ENCODE assay signal across 17 cellular contexts in the genomic region with DNA sequence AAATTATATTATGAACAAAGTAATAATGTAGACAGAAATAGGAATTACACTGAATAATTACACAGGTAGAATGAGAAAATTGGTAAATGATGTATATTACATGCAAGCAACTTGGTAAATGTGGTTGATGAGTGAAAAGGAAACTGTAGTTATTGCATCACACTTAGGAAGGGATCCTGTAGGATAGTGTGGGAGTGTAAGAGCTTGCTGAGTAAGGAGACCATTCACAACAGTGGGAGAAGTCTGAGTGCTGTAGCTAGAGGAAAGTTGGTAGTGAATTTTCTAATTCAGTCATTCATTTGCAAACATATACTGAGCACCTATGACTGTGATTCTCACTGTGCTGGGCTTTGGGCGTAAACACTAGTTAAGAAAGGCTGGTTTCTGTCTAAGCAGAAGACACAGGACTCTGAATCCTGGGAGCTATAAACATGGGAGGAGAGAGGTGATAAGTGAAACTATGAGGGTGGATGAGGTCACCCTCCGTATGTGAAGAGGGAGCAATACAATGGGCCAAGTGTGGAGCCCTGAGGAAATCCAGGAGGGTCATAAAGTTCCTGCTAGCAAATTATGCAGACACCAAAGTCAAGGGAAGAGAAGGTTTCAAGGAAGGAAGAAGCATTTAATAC. TPM values are rescaled to one million over a fixed set of nuclear protein-coding genes. Genes with fewer than 3 reads are reported as not detected.
A peak's percentile ranks its signal among the peaks of the same experiment; 100 is the strongest.
DNase-seq lines count a peak whose midpoint lies in the region; ATAC-seq, FAIRE-seq and TF ChIP-seq lines count a peak whose summit lies in the region.
"Had no signal": no experiment of that assay in that cellular context is flagged by ENCODE, and none has a peak within 500 bp of the region (broad histone marks: within the 10 kb centered on the region; RNA-seq: fewer than 3 reads in every experiment).

No MANE protein-coding gene starts in this region.

- H3K9ac ChIP-seq in mammary epithelial cell (ENCODE audit: insufficient read depth, low read length) = no peak overlapping the region

- intact Hi-C loops in mammary epithelial cell (cut with micrococcal nuclease) (no loop called here), left lung (cut with DNase I) (no loop called here), A673 (cut with micrococcal nuclease; ENCODE audit: unreplicated experiment) (no loop called here)

- H3K4me1 ChIP-seq in mammary epithelial cell (ENCODE audit: insufficient read depth, low read length) (peaks cover 28% of the 10 kb centered on the region), left lung (peaks cover 0 to 11% of the 10 kb centered on the region in 2 donors), A673 (ENCODE audit: insufficient read depth, low read length, poor library complexity, severe bottlenecking) (no peaks in the 10 kb centered on the region)

- no peaks in the 10 kb centered on the region for H3K79me2 ChIP-seq in mammary epithelial cell (ENCODE audit: insufficient read depth, low read length)

- H3K27me3 ChIP-seq in mammary epithelial cell (ENCODE audit: insufficient read depth, low read length) (no peaks in the 10 kb centered on the region), left lung (peaks cover 0 to 5% of the 10 kb centered on the region in 2 donors), A673 (replicated peaks; ENCODE audit: insufficient read depth, low read depth, low read length, poor library complexity) (no peaks in the 10 kb centered on the region)
- H3K27me3 ChIP-seq: upper lobe of left lung had no signal

- H3K36me3 ChIP-seq in mammary epithelial cell (ENCODE audit: insufficient read depth, low read length) (no peaks in the 10 kb centered on the region), left lung (no peaks in the 10 kb centered on the region), A673 (ENCODE audit: insufficient read depth, low read length, poor library complexity, severe bottlenecking) (no peaks in the 10 kb centered on the region)
- H3K36me3 ChIP-seq: neutrophil, upper lobe of left lung had no signal

- H3K27ac ChIP-seq in mammary epithelial cell (ENCODE audit: insufficient read depth, low read depth, low read length) (peak overlapping the region; percentile 69), left lung (no peak overlapping the region), A673 (ENCODE audit: low read depth, low read length, poor library complexity, severe bottlenecking) (no peak overlapping the region)
- H3K27ac ChIP-seq: neutrophil, upper lobe of left lung, VCaP had no signal

- in situ Hi-C loops in mammary epithelial cell (cut with MboI; ENCODE audit: low sequenced_read_pairs in 2 of 2) = no loop called here

- dilution Hi-C loops in mammary epithelial cell (cut with HindIII; ENCODE audit: low sequenced_read_pairs) = no loop called here

- H3K9me3 ChIP-seq in mammary epithelial cell (replicated peaks; ENCODE audit: insufficient read depth, low read length) (no peaks in the 10 kb centered on the region), left lung (no peaks in the 10 kb centered on the region), A673 (ENCODE audit: low read depth, low read length, poor library complexity, severe bottlenecking) (no peaks in the 10 kb centered on the region)
- H3K9me3 ChIP-seq: neutrophil, upper lobe of left lung had no signal

- H2AFZ ChIP-seq in mammary epithelial cell (ENCODE audit: low read depth, low read length) = peak overlapping the region; percentile 66

- DNase-seq in Daoy (ENCODE audit: low read depth) (peak; percentile 3), HuH-7 (ENCODE audit: low spot score) (peak; percentile 47), mammary epithelial cell (peak; percentile 86), left lung (no peak), GM12891 (ENCODE audit: insufficient read length, low spot score) (no peak), A673 (ENCODE audit: low spot score) (no peak), urothelium cell line (ENCODE audit: low spot score) (no peak)
- DNase-seq: activated CD8-positive, alpha-beta memory T cell treated with anti-CD3 and anti-CD28 coated beads for 24 hours; activated gamma-delta T cell treated with Interleukin-2 at 50 U/mL for 16 hours; HCEC 1CT; NCI-H2029 treated with DMSO at 0.1 percent for 48 hours; NCI-H82; stimulated activated CD4-positive, alpha-beta T cell treated with anti-CD3 and anti-CD28 coated beads, Interleukin-4, amount 100 ng/mL, for 4 hours; upper lobe of left lung had no signal

- H4K20me1 ChIP-seq in mammary epithelial cell (ENCODE audit: insufficient read depth, low read length) = no peaks in the 10 kb centered on the region

- H3K4me3 ChIP-seq in mammary epithelial cell (replicated peaks in 1 of 3; ENCODE audit: insufficient read depth in 1 of 3, low read depth in 2 of 3, low read length in 3 of 3) = no peak overlapping the region
- no peak overlapping the region for H3K4me3 ChIP-seq in left lung
- no peak overlapping the region for H3K4me3 ChIP-seq in A673 (ENCODE audit: low read depth, low read length, poor library complexity, severe bottlenecking)
- H3K4me3 ChIP-seq: upper lobe of left lung had no signal

- FAIRE-seq in GM12891 (lab: Jason Lieb, UNC) (no peak), urothelium cell line (lab: Jason Lieb, UNC) (no peak)

- CTCF ChIA-PET in mammary epithelial cell (lab: Charles Lee; ENCODE audit: low non-redundant PET) = no interaction called here
- CTCF ChIA-PET in A673 (lab: Charles Lee) = no interaction called here

- no TSS peak for BruUV-seq in mammary epithelial cell (replicated peaks; lab: Mats Ljungman, UMichigan)
- BruUV-seq in A673 (replicated peaks; lab: Mats Ljungman, UMichigan) = no TSS peak

- TF ChIP-seq POLR2A in GM12891 (IDR thresholded peaks at IDR 0.05; ENCODE audit: low read depth, low read length) = no peak

- WGBS in mammary epithelial cell (ENCODE audit: low coverage, missing lambda C conversion rate) = 92% methylated on average over 1 of the region's 2 CpGs

- POLR2A ChIA-PET in A673 (lab: Charles Lee; ENCODE audit: low non-redundant PET) = no interaction called here

- ATAC-seq in left lung = peak; percentile 37
- no peak for ATAC-seq in GM19467 (IDR thresholded peaks at IDR 0.05; ENCODE audit: unreplicated experiment)

- TF ChIP-seq CTCF in mammary epithelial cell (conservative IDR thresholded peaks at IDR 0.05 in 1 of 2, IDR thresholded peaks at IDR 0.05 in 1 of 2; ENCODE audit: extremely low read depth in 1 of 2, insufficient read depth in 1 of 2, low read depth in 1 of 2, low read length in 2 of 2) (no peak), left lung (IDR thresholded peaks at IDR 0.05) (no peak), A673 (conservative IDR thresholded peaks at IDR 0.05; ENCODE audit: low read depth, low read length) (no peak)

- H3K4me2 ChIP-seq in mammary epithelial cell (ENCODE audit: insufficient read depth, low read depth, low read length) = peak overlapping the region; percentile 15

TF ChIP-seq in GM12891, 5 proteins besides CTCF, POLR2A, EP300 and RAD21:
- TF ChIP-seq PAX5 (IDR thresholded peaks at IDR 0.05; ENCODE audit: insufficient read depth, low read length, severe bottlenecking) = no peak
- TF ChIP-seq SPI1 (IDR thresholded peaks at IDR 0.05; ENCODE audit: low read depth, low read length) = no peak
- TF ChIP-seq TAF1 (IDR thresholded peaks at IDR 0.05; ENCODE audit: low read depth, low read length) = no peak
- no peak for TF ChIP-seq POLR2AphosphoS5 (IDR thresholded peaks at IDR 0.05; ENCODE audit: low read depth, low read length)
- no peak for TF ChIP-seq POU2F2 (IDR thresholded peaks at IDR 0.05; ENCODE audit: low read depth, low read length)

RNA-seq across cellular contexts. Expression of gene CPE, which starts 14.2 kb away (rescaled TPM):
- total RNA-seq in Daoy (2014; rRNA removed; shearing (Covaris generic)) = 9.8 and 10.2 TPM in 2 replicates
- total RNA-seq in mammary epithelial cell = 10 to 100 TPM; 10.0 to 19.8 TPM
- polyA plus RNA-seq in mammary epithelial cell = 8.3 TPM
- polyA minus RNA-seq in mammary epithelial cell = 3.9 TPM
- total RNA-seq in left lung = 10 to 100 TPM; 24.5 to 28.9 TPM
- not detected for polyA plus RNA-seq in GM12891 (2012; ENCODE audit: low read depth, missing spikeins)
- total RNA-seq in A673 (2021) = 27.2 and 32.7 TPM in 2 replicates

RNA-seq across cellular contexts. Expression of gene MSMO1, which starts 37.1 kb away (rescaled TPM):
- total RNA-seq in Daoy (2014; rRNA removed; shearing (Covaris generic)) = 41.6 and 41.8 TPM in 2 replicates
- total RNA-seq in mammary epithelial cell (100 to 1,000 TPM; 284 to 459 TPM), left lung (100 to 1,000 TPM; 119 to 270 TPM), A673 (2021) (104 and 137 TPM in 2 replicates)
- 248 TPM for polyA plus RNA-seq in mammary epithelial cell
- polyA minus RNA-seq in mammary epithelial cell = 297 TPM
- 16.9 TPM for polyA plus RNA-seq in GM12891 (2012; ENCODE audit: low read depth, missing spikeins)

Comparison
In these comparisons a context has a peak if more than half of its experiments do, and no peak if none do; other contexts are left out.
1. DNase-seq: peak in Daoy (single experiment), HuH-7 (single experiment) and mammary epithelial cell (single experiment); none in left lung (0 of 2), GM12891 (single experiment), A673 (single experiment) and urothelium cell line (single experiment).